8 cellular contexts compared by ENCODE assay signal in the genomic region with DNA sequence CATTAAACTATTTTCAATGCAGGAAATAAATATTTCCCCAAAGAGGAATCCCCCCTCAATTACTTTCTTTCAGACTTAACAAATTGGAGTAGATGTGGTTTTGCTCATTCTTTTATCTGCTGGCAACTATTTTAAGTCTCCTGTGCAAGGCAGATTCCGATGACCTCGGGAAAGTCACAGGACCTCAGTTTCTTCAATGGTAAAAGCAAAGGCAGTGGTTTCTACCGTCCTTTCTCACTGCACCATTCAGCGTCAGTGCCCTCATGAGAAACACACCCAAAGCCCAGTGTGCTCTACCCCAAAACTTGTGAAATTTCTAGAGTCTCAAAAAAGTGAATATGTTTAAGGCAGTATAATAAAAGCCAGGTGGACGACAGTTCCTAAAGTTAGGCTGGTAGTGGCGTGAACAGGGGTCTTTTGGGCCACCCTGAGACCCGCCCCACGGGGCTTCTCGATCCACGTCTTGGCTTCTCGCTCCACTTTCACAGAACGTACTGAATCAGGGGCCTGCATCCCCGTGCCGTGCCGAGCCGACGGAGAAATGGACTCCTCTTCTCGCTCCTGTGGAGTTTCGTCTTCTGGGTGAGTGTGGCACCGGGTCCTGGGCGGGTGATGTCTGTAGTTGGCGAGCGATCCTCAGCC. TPM values are rescaled to one million over a fixed set of nuclear protein-coding genes. Genes with fewer than 3 reads are reported as not detected.
A peak's percentile ranks its signal among the peaks of the same experiment; 100 is the strongest.
DNase-seq lines count a peak whose midpoint lies in the region; TF ChIP-seq lines count a peak whose summit lies in the region.

No MANE protein-coding gene starts in this region.

- H3K9me3 Mint-ChIP-seq in chondrocyte (ENCODE audit: low read depth): no peaks in the 10 kb centered on the region
- no peaks in the 10 kb centered on the region for H3K9me3 Mint-ChIP-seq in stimulated activated naive CD8-positive, alpha-beta T cell treated with anti-CD3 and anti-CD28 coated beads, Interleukin-15, Interleukin-2, amounts not matched to agents 100 ng/mL and 50 ng/mL, for 24 hours

- H3K4me3 ChIP-seq in HEK293 (ENCODE audit: low read depth, low read length): peak overlapping the region; percentile 70
- H3K4me3 ChIP-seq in OCI-LY3 (ENCODE audit: low read length): peak overlapping the region; percentile 97

- POLR2A ChIA-PET in HEK293 (lab: Yijun Ruan, JAX): interaction anchor here (0.6 to 3.2 kb wide), 17 partner anchors 10 to 655 kb away, joined by 3 to 36 read pairs (median 4); partner anchors contain the start of genes DTD2, HEATR5A, RNU6-7 and RNU6-8

- peak overlapping the region; percentile 95 for H3K4me2 ChIP-seq in OCI-LY3 (ENCODE audit: low read length)

- no peaks in the 10 kb centered on the region for H3K9me3 ChIP-seq in HEK293 (ENCODE audit: control insufficient read depth, insufficient read depth, low read depth, low read length)
- H3K9me3 ChIP-seq in OCI-LY3 (ENCODE audit: insufficient read depth, low read length): no peaks in the 10 kb centered on the region

- peak overlapping the region; percentile 98 for H3K4me3 Mint-ChIP-seq in chondrocyte (ENCODE audit: unreplicated experiment)
- H3K4me3 Mint-ChIP-seq in stimulated activated naive CD8-positive, alpha-beta T cell treated with anti-CD3 and anti-CD28 coated beads, Interleukin-15, Interleukin-2, amounts not matched to agents 100 ng/mL and 50 ng/mL, for 24 hours: peak overlapping the region; percentile 95

- peaks cover 18% of the 10 kb centered on the region for H3K79me2 ChIP-seq in OCI-LY3 (ENCODE audit: low read length)

- peaks cover 10% of the 10 kb centered on the region for H4K20me1 ChIP-seq in OCI-LY3 (ENCODE audit: insufficient read depth, low read length)

- peaks cover 24% of the 10 kb centered on the region for H3K27me3 ChIP-seq in OCI-LY3 (ENCODE audit: low read depth, low read length)
- H3K27me3 ChIP-seq in layer of hippocampus (ENCODE audit: control insufficient read depth, insufficient read depth, low read length): no peaks in the 10 kb centered on the region

- H3K4me1 ChIP-seq in HEK293 (ENCODE audit: control insufficient read depth, insufficient read depth, low read length): peaks cover 4% of the 10 kb centered on the region
- H3K4me1 ChIP-seq in OCI-LY3 (ENCODE audit: low read length): peaks cover 13% of the 10 kb centered on the region

- peaks cover 41% of the 10 kb centered on the region for H3K4me1 Mint-ChIP-seq in chondrocyte (ENCODE audit: low read depth)
- H3K4me1 Mint-ChIP-seq in stimulated activated naive CD8-positive, alpha-beta T cell treated with anti-CD3 and anti-CD28 coated beads, Interleukin-15, Interleukin-2, amounts not matched to agents 100 ng/mL and 50 ng/mL, for 24 hours (ENCODE audit: low read depth): peaks cover 33% of the 10 kb centered on the region

- no peaks in the 10 kb centered on the region for H3K27me3 Mint-ChIP-seq in chondrocyte (ENCODE audit: low read depth)
- H3K27me3 Mint-ChIP-seq in stimulated activated naive CD8-positive, alpha-beta T cell treated with anti-CD3 and anti-CD28 coated beads, Interleukin-15, Interleukin-2, amounts not matched to agents 100 ng/mL and 50 ng/mL, for 24 hours: peaks cover 8% of the 10 kb centered on the region

- H3K36me3 ChIP-seq in HEK293 (ENCODE audit: control insufficient read depth in 2 of 2, insufficient read depth in 1 of 2, low read length in 2 of 2): no peaks in the 10 kb centered on the region
- no peaks in the 10 kb centered on the region for H3K36me3 ChIP-seq in OCI-LY3 (replicated peaks; ENCODE audit: low read depth, low read length)

- H3K27ac Mint-ChIP-seq in chondrocyte (ENCODE audit: unreplicated experiment): peak overlapping the region; percentile 100
- H3K27ac Mint-ChIP-seq in stimulated activated naive CD8-positive, alpha-beta T cell treated with anti-CD3 and anti-CD28 coated beads, Interleukin-15, Interleukin-2, amounts not matched to agents 100 ng/mL and 50 ng/mL, for 24 hours: peak overlapping the region; percentile 90

- TF ChIP-seq CTCF in HEK293 (tag by site-specific recombination; IDR thresholded peaks at IDR 0.05): no peak
- no peak for TF ChIP-seq CTCF in OCI-LY3 (IDR thresholded peaks at IDR 0.05; ENCODE audit: low read depth, low read length)
- no peak for TF ChIP-seq CTCF in chondrocyte (IDR thresholded peaks at IDR 0.05)

- H3K27ac ChIP-seq in HEK293 (ENCODE audit: extremely low read depth, low read depth, low read length) (peak overlapping the region; percentile 95), OCI-LY3 (ENCODE audit: low read length) (0 out of 2 replicates have a peak overlapping the region, but pooled peaks have one; percentile 28), layer of hippocampus (ENCODE audit: low read depth, low read length) (peak overlapping the region; percentile 97)

- H3K36me3 Mint-ChIP-seq in chondrocyte (ENCODE audit: low read depth): no peaks in the 10 kb centered on the region
- H3K36me3 Mint-ChIP-seq in stimulated activated naive CD8-positive, alpha-beta T cell treated with anti-CD3 and anti-CD28 coated beads, Interleukin-15, Interleukin-2, amounts not matched to agents 100 ng/mL and 50 ng/mL, for 24 hours (ENCODE audit: low read depth): no peaks in the 10 kb centered on the region

- CTCF ChIA-PET in HEK293 (lab: Yijun Ruan, JAX): interaction anchor here (0.7 to 4.3 kb wide), 6 partner anchors 23 to 177 kb away, joined by 4 to 29 read pairs (median 4); no protein-coding TSS in a partner anchor

- peak; percentile 41 for DNase-seq in DMS153 treated with DMSO at 0.1 percent for 48 hours (lab: John Stamatoyannopoulos, UW; ENCODE audit: unreplicated experiment)
- DNase-seq in DMS153 (lab: John Stamatoyannopoulos, UW): no peak
- peak; percentile 90 for DNase-seq in chondrocyte (ENCODE audit: low spot score)
- DNase-seq in cortex of kidney (lab: John Stamatoyannopoulos, UW): no peak

- H3K9ac ChIP-seq in OCI-LY3 (ENCODE audit: low read length): peak overlapping the region; percentile 83

- peak overlapping the region; percentile 99 for H2AFZ ChIP-seq in OCI-LY3 (ENCODE audit: low read depth, low read length)

TF ChIP-seq in HEK293, 187 proteins besides CTCF, POLR2A, EP300 and RAD21:
- TF ChIP-seq ZNF777 (tag by site-specific recombination; IDR thresholded peaks at IDR 0.05; ENCODE audit: borderline replicate concordance): no peak
- TF ChIP-seq ZNF211 (tag by site-specific recombination; IDR thresholded peaks at IDR 0.05; ENCODE audit: low read depth): no peak
- TF ChIP-seq ZNF132 (tag by site-specific recombination; IDR thresholded peaks at IDR 0.05; ENCODE audit: borderline replicate concordance): no peak
- TF ChIP-seq REST (tag by site-specific recombination; IDR thresholded peaks at IDR 0.05): no peak; the same call in 1 of the 2 replicates
- TF ChIP-seq, protein P1, sequence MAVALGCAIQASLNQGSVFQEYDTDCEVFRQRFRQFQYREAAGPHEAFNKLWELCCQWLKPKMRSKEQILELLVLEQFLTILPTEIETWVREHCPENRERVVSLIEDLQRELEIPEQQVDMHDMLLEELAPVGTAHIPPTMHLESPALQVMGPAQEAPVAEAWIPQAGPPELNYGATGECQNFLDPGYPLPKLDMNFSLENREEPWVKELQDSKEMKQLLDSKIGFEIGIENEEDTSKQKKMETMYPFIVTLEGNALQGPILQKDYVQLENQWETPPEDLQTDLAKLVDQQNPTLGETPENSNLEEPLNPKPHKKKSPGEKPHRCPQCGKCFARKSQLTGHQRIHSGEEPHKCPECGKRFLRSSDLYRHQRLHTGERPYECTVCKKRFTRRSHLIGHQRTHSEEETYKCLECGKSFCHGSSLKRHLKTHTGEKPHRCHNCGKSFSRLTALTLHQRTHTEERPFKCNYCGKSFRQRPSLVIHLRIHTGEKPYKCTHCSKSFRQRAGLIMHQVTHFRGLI (tag by site-specific recombination; IDR thresholded peaks at IDR 0.05): no peak
- TF ChIP-seq ZNF335 (tag by site-specific recombination; conservative IDR thresholded peaks at IDR 0.05): peak; percentile 88
- TF ChIP-seq ZNF121 (tag by site-specific recombination; IDR thresholded peaks at IDR 0.05): no peak
- no peak for TF ChIP-seq MEIS1 (CRISPR knock-in tag; IDR thresholded peaks at IDR 0.05; ENCODE audit: borderline replicate concordance)

RNA-seq across cellular contexts. Expression of gene ARHGAP5, which starts 1.3 kb away (rescaled TPM):
- 82.8 to 88.0 TPM (median 87.0 TPM) in 3 replicates for total RNA-seq in chondrocyte

Comparison
In these comparisons a context has a peak if more than half of its experiments do, and no peak if none do; other contexts are left out.
1. DNase-seq: peak in DMS153 treated with DMSO at 0.1 percent for 48 hours (single experiment) and chondrocyte (single experiment); none in DMS153 (single experiment) and cortex of kidney (single experiment).
2. H3K27ac ChIP-seq: peak in every context shown above with its lines; median percentile 97 in layer of hippocampus; 95 in HEK293; 28 in OCI-LY3.